Comparison of ENCODE assay signal across 17 cellular contexts in genomic region chr10:24425151-24425550, GRCh38.
"Had no signal": no experiment of that assay in that cellular context is flagged by ENCODE, and none has a peak within 500 bp of the region (broad histone marks: within the 10 kb centered on the region; RNA-seq: fewer than 3 reads in every experiment).

No MANE protein-coding gene starts in this region.

- H3K4me1 ChIP-seq: upper lobe of right lung had no signal

- H3K4me3 ChIP-seq: ovary, upper lobe of right lung had no signal

- ATAC-seq: activated CD4-positive, CD25-positive, alpha-beta regulatory T cell treated with anti-CD3 and anti-CD28 coated beads, Interleukin-2, amount 50 U/mL, for 24 hours; activated CD8-positive, alpha-beta memory T cell treated with anti-CD3 and anti-CD28 coated beads, Interleukin-2, amount 10 ng/mL, durations not matched to agents 7 days and 5 days; activated T-cell treated with anti-CD3 and anti-CD28 coated beads, Interleukin-2, amount 50 U/mL, for 4 hours; effector memory CD8-positive, alpha-beta T cell; upper lobe of right lung had no signal

- DNase-seq: activated CD4-positive, alpha-beta T cell treated with anti-CD3 and anti-CD28 coated beads, Interleukin-2, amount 50 U/mL, for 4 hours; activated CD8-positive, alpha-beta memory T cell treated with anti-CD3 and anti-CD28 coated beads, Interleukin-2, amount 10 ng/mL, durations not matched to agents 7 days and 5 days; activated gamma-delta T cell; activated naive CD8-positive, alpha-beta T cell treated with anti-CD3 and anti-CD28 coated beads for 36 hours; activated T-cell treated with anti-CD3 and anti-CD28 coated beads, Interleukin-2, amount 50 U/mL, for 4 hours; brain microvascular endothelial cell; cerebellar nuclear complex; effector memory CD8-positive, alpha-beta T cell; hippocampal formation; kidney glomerular epithelial cell; mesendoderm; ovary; stimulated activated CD4-positive, alpha-beta T cell treated with anti-CD3 and anti-CD28 coated beads, Interleukin-2, amount 100 ng/mL, for 48 hours; stimulated activated naive CD4-positive, alpha-beta T cell treated with Interleukin-2 at 50 U/mL for 16 hours; upper lobe of right lung had no signal

- H3K27ac ChIP-seq: brain microvascular endothelial cell, epithelial cell of prostate, ovary, upper lobe of right lung had no signal

- H3K36me3 ChIP-seq: brain microvascular endothelial cell, ovary, upper lobe of right lung had no signal

- H3K9me3 ChIP-seq: ovary, upper lobe of right lung had no signal
